In the genomic region with DNA sequence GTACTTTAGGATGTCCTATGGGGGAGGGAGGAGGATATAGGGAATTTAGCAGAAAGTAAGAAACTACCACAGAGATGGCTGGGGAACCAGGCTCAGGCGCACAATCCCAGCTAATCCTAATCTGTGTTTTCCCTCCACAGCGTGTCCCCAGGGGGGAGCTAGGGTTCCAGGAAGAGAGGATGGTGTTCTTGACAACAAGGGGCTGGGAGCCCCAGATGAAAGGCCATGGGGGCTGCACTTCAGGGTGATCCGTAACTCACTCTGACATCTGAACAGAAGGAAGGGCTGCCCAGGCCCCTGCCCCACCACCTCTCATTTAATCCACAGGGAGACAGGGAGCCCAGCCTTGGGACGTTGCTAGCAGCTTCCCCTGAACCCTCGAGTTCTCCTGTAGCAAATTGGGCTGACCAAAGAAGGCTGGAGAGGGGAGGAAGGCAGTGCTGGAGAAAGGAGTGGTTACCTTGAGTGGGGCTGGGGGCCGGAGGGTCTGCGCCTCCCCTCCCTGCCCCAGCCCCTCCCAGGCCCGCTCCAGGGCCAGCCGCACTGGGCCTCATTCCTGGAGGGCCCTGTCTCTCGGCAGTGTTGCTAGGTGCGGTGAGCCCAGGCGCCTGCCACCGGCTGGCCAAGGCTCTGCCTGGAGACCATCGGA, we compare ENCODE assay signal across 1 cellular context.
TF ChIP-seq lines count a peak whose summit lies in the region.

No MANE protein-coding gene starts in this region.

TF ChIP-seq in GM23338, 12 proteins besides CTCF, POLR2A, EP300 and RAD21 (continued from another document):
- TF ChIP-seq, protein P1, sequence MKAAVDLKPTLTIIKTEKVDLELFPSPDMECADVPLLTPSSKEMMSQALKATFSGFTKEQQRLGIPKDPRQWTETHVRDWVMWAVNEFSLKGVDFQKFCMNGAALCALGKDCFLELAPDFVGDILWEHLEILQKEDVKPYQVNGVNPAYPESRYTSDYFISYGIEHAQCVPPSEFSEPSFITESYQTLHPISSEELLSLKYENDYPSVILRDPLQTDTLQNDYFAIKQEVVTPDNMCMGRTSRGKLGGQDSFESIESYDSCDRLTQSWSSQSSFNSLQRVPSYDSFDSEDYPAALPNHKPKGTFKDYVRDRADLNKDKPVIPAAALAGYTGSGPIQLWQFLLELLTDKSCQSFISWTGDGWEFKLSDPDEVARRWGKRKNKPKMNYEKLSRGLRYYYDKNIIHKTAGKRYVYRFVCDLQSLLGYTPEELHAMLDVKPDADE (IDR thresholded peaks at IDR 0.05), result no peak
- no peak for TF ChIP-seq NANOG (IDR thresholded peaks at IDR 0.05; ENCODE audit: borderline replicate concordance)
- TF ChIP-seq, protein P2, sequence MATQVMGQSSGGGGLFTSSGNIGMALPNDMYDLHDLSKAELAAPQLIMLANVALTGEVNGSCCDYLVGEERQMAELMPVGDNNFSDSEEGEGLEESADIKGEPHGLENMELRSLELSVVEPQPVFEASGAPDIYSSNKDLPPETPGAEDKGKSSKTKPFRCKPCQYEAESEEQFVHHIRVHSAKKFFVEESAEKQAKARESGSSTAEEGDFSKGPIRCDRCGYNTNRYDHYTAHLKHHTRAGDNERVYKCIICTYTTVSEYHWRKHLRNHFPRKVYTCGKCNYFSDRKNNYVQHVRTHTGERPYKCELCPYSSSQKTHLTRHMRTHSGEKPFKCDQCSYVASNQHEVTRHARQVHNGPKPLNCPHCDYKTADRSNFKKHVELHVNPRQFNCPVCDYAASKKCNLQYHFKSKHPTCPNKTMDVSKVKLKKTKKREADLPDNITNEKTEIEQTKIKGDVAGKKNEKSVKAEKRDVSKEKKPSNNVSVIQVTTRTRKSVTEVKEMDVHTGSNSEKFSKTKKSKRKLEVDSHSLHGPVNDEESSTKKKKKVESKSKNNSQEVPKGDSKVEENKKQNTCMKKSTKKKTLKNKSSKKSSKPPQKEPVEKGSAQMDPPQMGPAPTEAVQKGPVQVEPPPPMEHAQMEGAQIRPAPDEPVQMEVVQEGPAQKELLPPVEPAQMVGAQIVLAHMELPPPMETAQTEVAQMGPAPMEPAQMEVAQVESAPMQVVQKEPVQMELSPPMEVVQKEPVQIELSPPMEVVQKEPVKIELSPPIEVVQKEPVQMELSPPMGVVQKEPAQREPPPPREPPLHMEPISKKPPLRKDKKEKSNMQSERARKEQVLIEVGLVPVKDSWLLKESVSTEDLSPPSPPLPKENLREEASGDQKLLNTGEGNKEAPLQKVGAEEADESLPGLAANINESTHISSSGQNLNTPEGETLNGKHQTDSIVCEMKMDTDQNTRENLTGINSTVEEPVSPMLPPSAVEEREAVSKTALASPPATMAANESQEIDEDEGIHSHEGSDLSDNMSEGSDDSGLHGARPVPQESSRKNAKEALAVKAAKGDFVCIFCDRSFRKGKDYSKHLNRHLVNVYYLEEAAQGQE (IDR thresholded peaks at IDR 0.05; ENCODE audit: unreplicated experiment), result no peak
